Comparison of ENCODE assay signal across 23 cellular contexts in genomic region chr11:61569701-61570100, GRCh38.
"Had no signal": no experiment of that assay in that cellular context is flagged by ENCODE, and none has a peak within 500 bp of the region (broad histone marks: within the 10 kb centered on the region; RNA-seq: fewer than 3 reads in every experiment).

No MANE protein-coding gene starts in this region.

- H3K36me3 Mint-ChIP-seq: activated naive CD8-positive, alpha-beta T cell; natural killer cell; stimulated activated effector memory CD8-positive, alpha-beta T cell treated with anti-CD3 and anti-CD28 coated beads, Interleukin-12 subunit alpha, Interleukin-12 subunit beta, amount 100 ng/mL, for 72 hours had no signal

- H3K27ac Mint-ChIP-seq: activated naive CD8-positive, alpha-beta T cell; activated T-helper 2 cell treated with anti-CD3 and anti-CD28 coated beads, Interferon-gamma antibody, Interleukin-2, Interleukin-4, amounts not matched to agents 10 μg/mL and 5 μg/mL and 100 μg/mL, durations not matched to agents 14 hours and 24 hours and 36 hours; natural killer cell; stimulated activated effector memory CD8-positive, alpha-beta T cell treated with anti-CD3 and anti-CD28 coated beads, Interleukin-12 subunit alpha, Interleukin-12 subunit beta, amount 100 ng/mL, for 72 hours; stimulated activated naive CD8-positive, alpha-beta T cell treated with anti-CD3 and anti-CD28 coated beads, Interleukin-15, amount 100 ng/mL, for 72 hours had no signal

- H3K27ac ChIP-seq: colonic mucosa, esophagus squamous epithelium, gastrocnemius medialis, heart left ventricle, pancreas, right lobe of liver, skin epidermis, suprapubic skin, transverse colon had no signal

- H3K4me1 ChIP-seq: colonic mucosa, gastrocnemius medialis, pancreas, right lobe of liver had no signal

- H3K36me3 ChIP-seq: colonic mucosa, esophagus squamous epithelium, gastrocnemius medialis, heart left ventricle, pancreas, right lobe of liver, suprapubic skin, transverse colon had no signal

- H3K9me3 ChIP-seq: colonic mucosa, esophagus squamous epithelium, gastrocnemius medialis, heart left ventricle, pancreas, right lobe of liver, suprapubic skin, transverse colon had no signal

- DNase-seq: activated CD4-positive, alpha-beta T cell treated with anti-CD3 and anti-CD28 coated beads for 4 hours; activated CD4-positive, alpha-beta T cell treated with anti-CD3 and anti-CD28 coated beads, Interleukin-2, amount 50 U/mL, for 48 hours; activated CD4-positive, CD25-positive, alpha-beta regulatory T cell; activated CD8-positive, alpha-beta memory T cell treated with anti-CD3 and anti-CD28 coated beads, Interleukin-2, amount 50 U/mL, for 48 hours; activated naive CD4-positive, alpha-beta T cell; activated T-cell treated with anti-CD3 and anti-CD28 coated beads, Interleukin-2, amount 50 U/mL, for 4 hours; colonic mucosa; esophagus squamous epithelium; gastrocnemius medialis; heart left ventricle; midbrain; natural killer cell; right lobe of liver; stimulated activated CD4-positive, alpha-beta T cell treated with anti-CD3 and anti-CD28 coated beads, Interleukin-2, amount 100 ng/mL, for 24 hours; stimulated activated naive CD8-positive, alpha-beta T cell treated with anti-CD3 and anti-CD28 coated beads, Interleukin-15, amount 100 ng/mL, for 72 hours; T1000; transverse colon had no signal

- H3K4me3 Mint-ChIP-seq: activated naive CD8-positive, alpha-beta T cell; activated T-cell treated with anti-CD3 and anti-CD28 coated beads, Interleukin-2, amount 50 U/mL, for 4 hours; natural killer cell; stimulated activated effector memory CD8-positive, alpha-beta T cell treated with anti-CD3 and anti-CD28 coated beads, Interleukin-12 subunit alpha, Interleukin-12 subunit beta, amount 100 ng/mL, for 72 hours; stimulated activated naive CD8-positive, alpha-beta T cell treated with anti-CD3 and anti-CD28 coated beads, Interleukin-15, amount 100 ng/mL, for 72 hours had no signal

- ATAC-seq: activated T-cell treated with anti-CD3 and anti-CD28 coated beads, Interleukin-2, amount 50 U/mL, for 4 hours; gastrocnemius medialis; heart left ventricle; natural killer cell; right lobe of liver; stimulated activated effector memory CD8-positive, alpha-beta T cell treated with anti-CD3 and anti-CD28 coated beads, Interleukin-12 subunit alpha, Interleukin-12 subunit beta, amount 100 ng/mL, for 72 hours; stimulated activated naive CD8-positive, alpha-beta T cell treated with anti-CD3 and anti-CD28 coated beads, Interleukin-15, amount 100 ng/mL, for 72 hours had no signal

- H3K4me1 Mint-ChIP-seq: stimulated activated effector memory CD8-positive, alpha-beta T cell treated with anti-CD3 and anti-CD28 coated beads, Interleukin-12 subunit alpha, Interleukin-12 subunit beta, amount 100 ng/mL, for 72 hours had no signal

- H3K27me3 ChIP-seq: colonic mucosa, gastrocnemius medialis, right lobe of liver had no signal

- H3K9me3 Mint-ChIP-seq: activated T-cell treated with anti-CD3 and anti-CD28 coated beads, Interleukin-2, amount 50 U/mL, for 4 hours; activated T-helper 2 cell treated with anti-CD3 and anti-CD28 coated beads, Interferon-gamma antibody, Interleukin-2, Interleukin-4, amounts not matched to agents 10 μg/mL and 5 μg/mL and 100 μg/mL, durations not matched to agents 14 hours and 24 hours and 36 hours; natural killer cell; stimulated activated effector memory CD8-positive, alpha-beta T cell treated with anti-CD3 and anti-CD28 coated beads, Interleukin-12 subunit alpha, Interleukin-12 subunit beta, amount 100 ng/mL, for 72 hours; stimulated activated naive CD8-positive, alpha-beta T cell treated with anti-CD3 and anti-CD28 coated beads, Interleukin-15, amount 100 ng/mL, for 72 hours had no signal

- H3K4me3 ChIP-seq: colonic mucosa, esophagus squamous epithelium, gastrocnemius medialis, heart left ventricle, pancreas, right lobe of liver, skin epidermis, suprapubic skin, transverse colon had no signal
